Comparison of ENCODE assay signal across 27 cellular contexts in the genomic region with DNA sequence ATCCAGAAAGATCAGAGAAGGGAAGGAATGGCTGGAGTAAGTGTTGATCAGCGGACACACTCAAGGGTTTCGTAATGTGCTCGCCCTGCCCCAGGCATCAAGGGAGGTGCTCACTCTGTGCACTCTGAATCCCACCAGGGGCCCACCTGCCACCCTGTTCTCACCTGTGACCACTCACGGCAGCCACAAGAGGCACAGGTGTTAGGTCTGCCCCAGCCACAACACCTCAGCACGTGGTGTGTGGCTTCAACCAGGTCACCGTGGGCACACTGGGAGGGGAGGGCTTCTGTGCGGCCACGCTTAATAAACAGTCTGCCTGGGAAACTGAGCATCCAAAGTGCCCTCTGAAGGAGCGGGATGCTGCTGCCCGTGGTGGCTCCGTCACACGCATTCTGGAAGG.
"Had no signal": no experiment of that assay in that cellular context is flagged by ENCODE, and none has a peak within 500 bp of the region (broad histone marks: within the 10 kb centered on the region; RNA-seq: fewer than 3 reads in every experiment).

No MANE protein-coding gene starts in this region.

- H3K27ac Mint-ChIP-seq: activated naive CD8-positive, alpha-beta T cell; activated T-helper 2 cell treated with anti-CD3 and anti-CD28 coated beads, Interferon-gamma antibody, Interleukin-2, Interleukin-4, amounts not matched to agents 10 μg/mL and 5 μg/mL and 100 μg/mL, durations not matched to agents 14 hours and 24 hours and 36 hours; T-helper 2 cell treated with Interferon-gamma antibody and Interleukin-4, amounts not matched to agents 5 μg/mL and 100 μg/mL, for 36 hours had no signal

- H3K27ac ChIP-seq: adrenal gland, ascending aorta, lower lobe of right lung, ovary, skin epidermis, stomach, suprapubic skin had no signal

- H3K36me3 ChIP-seq: adrenal gland, ascending aorta, lower lobe of right lung, ovary, stomach, suprapubic skin, tibial nerve had no signal

- ATAC-seq: activated T-cell treated with anti-CD3 and anti-CD28 coated beads, Interleukin-2, amount 50 U/mL, for 4 hours; left lobe of liver; lower lobe of right lung; naive thymus-derived CD8-positive, alpha-beta T cell; right cardiac atrium had no signal

- H3K27me3 Mint-ChIP-seq: activated naive CD8-positive, alpha-beta T cell; naive thymus-derived CD8-positive, alpha-beta T cell had no signal

- H3K9me3 ChIP-seq: adrenal gland, ascending aorta, lower lobe of right lung, ovary, stomach, suprapubic skin, tibial nerve had no signal

- H3K4me3 ChIP-seq: adrenal gland, ascending aorta, lower lobe of right lung, ovary, skin epidermis, stomach, suprapubic skin, tibial nerve had no signal

- H3K27me3 ChIP-seq: adrenal gland, ascending aorta, ovary, stomach, suprapubic skin, tibial nerve had no signal

- DNase-seq: activated CD4-positive, alpha-beta T cell treated with anti-CD3 and anti-CD28 coated beads, Interleukin-2, amount 50 U/mL, for 4 hours; activated CD8-positive, alpha-beta memory T cell treated with anti-CD3 and anti-CD28 coated beads for 24 hours; activated CD8-positive, alpha-beta memory T cell treated with anti-CD3 and anti-CD28 coated beads, Interleukin-2, amount 50 U/mL, for 4 hours; activated naive CD4-positive, alpha-beta T cell; activated T-cell treated with anti-CD3 and anti-CD28 coated beads, Interleukin-2, amount 50 U/mL, for 4 hours; adrenal gland; central memory CD4-positive, alpha-beta T cell; dermis blood vessel endothelial cell; effector CD8-positive, alpha-beta T cell; erythroblast; foreskin fibroblast; lower lobe of right lung; naive thymus-derived CD8-positive, alpha-beta T cell; ovary; right cardiac atrium; stimulated activated CD4-positive, alpha-beta T cell treated with anti-CD3 and anti-CD28 coated beads, Interleukin-1b, Interleukin-23, amount 100 ng/mL, for 48 hours; stomach had no signal

- FAIRE-seq: TTC549, urothelium cell line had no signal

- H3K4me3 Mint-ChIP-seq: activated naive CD8-positive, alpha-beta T cell; activated T-cell treated with anti-CD3 and anti-CD28 coated beads, Interleukin-2, amount 50 U/mL, for 4 hours; naive thymus-derived CD8-positive, alpha-beta T cell; T-helper 2 cell treated with Interferon-gamma antibody and Interleukin-4, amounts not matched to agents 5 μg/mL and 100 μg/mL, for 36 hours had no signal

- H3K9me3 Mint-ChIP-seq: activated T-cell treated with anti-CD3 and anti-CD28 coated beads, Interleukin-2, amount 50 U/mL, for 4 hours; activated T-helper 2 cell treated with anti-CD3 and anti-CD28 coated beads, Interferon-gamma antibody, Interleukin-2, Interleukin-4, amounts not matched to agents 10 μg/mL and 5 μg/mL and 100 μg/mL, durations not matched to agents 14 hours and 24 hours and 36 hours; naive thymus-derived CD8-positive, alpha-beta T cell; T-helper 2 cell treated with Interferon-gamma antibody and Interleukin-4, amounts not matched to agents 5 μg/mL and 100 μg/mL, for 36 hours had no signal
